8 cellular contexts compared by ENCODE assay signal in the genomic region with DNA sequence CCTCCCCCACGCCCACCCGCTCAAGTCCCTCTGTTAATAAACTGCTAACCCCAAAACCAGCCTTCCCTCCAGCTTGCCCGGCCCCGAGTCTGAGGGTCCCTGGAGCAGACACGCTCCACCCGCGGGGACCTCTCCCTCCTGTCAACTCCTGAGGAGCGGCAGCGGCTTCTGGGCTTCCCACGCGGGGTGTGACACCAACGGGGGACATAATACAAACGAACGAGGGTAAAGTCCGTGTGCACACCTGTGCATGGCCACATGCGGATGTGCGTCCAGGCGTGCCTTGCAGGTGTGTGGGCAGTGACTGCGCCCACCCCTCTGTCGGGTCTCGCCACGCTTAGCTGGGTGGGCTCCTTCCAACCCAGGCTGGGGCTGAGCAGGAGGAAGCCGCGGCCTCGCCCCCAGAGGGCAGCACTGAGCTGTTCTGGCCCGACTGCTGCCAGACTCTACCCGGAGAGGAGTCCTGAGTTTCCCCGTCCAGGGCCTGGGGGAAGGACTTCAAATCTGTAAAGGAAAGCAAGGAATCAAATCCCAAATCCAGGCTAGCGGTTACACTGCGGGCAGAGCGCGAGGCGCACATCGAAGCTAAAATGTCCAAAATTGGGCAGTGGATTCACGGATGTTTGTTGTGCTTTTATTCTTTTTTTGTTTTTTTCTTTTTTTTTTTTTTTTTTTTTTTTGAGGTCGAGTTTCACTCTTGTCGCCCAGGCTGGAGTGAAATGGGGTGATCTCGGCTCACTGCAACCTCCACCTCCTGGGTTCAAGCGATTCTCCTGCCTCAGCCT. TPM values are rescaled to one million over a fixed set of nuclear protein-coding genes. Genes with fewer than 3 reads are reported as not detected.
A peak's percentile ranks its signal among the peaks of the same experiment; 100 is the strongest.
DNase-seq lines count a peak whose midpoint lies in the region; ATAC-seq, FAIRE-seq and TF ChIP-seq lines count a peak whose summit lies in the region.

No MANE protein-coding gene starts in this region.

- H4K20me1 ChIP-seq in keratinocyte (ENCODE audit: control insufficient read depth, extremely low read depth, insufficient read depth, low read length) = no peaks in the 10 kb centered on the region

- H3K4me1 Mint-ChIP-seq in central memory CD8-positive, alpha-beta T cell = no peaks in the 10 kb centered on the region

- H3K79me2 ChIP-seq in keratinocyte (ENCODE audit: control insufficient read depth, insufficient read depth, low read length) = peaks cover 3% of the 10 kb centered on the region

- peak; percentile 77 for DNase-seq in COR-L47 (lab: John Stamatoyannopoulos, UW)
- peak; percentile 68 for DNase-seq in NCI-H226
- peak; percentile 91 for DNase-seq in activated CD4-positive, CD25-positive, alpha-beta regulatory T cell treated with anti-CD3 and anti-CD28 coated beads, Interleukin-2, amount 50 U/mL, for 72 hours
- DNase-seq in central memory CD8-positive, alpha-beta T cell (ENCODE audit: low spot score in 2 of 2) = peak; percentile 73 to 86
- no peak for DNase-seq in keratinocyte (ENCODE audit: low read depth, low spot score)
- DNase-seq in stimulated activated CD4-positive, alpha-beta T cell treated with anti-CD3 and anti-CD28 coated beads, Interleukin-12 subunit alpha, Interleukin-12 subunit beta, amount 100 ng/mL, for 48 hours (ENCODE audit: low read depth in 2 of 3, low spot score in 1 of 3) = peak; percentile 67 to 82 (median 77)

- peak overlapping the region; percentile 87 for H2AFZ ChIP-seq in keratinocyte (ENCODE audit: control insufficient read depth, low read length)

- H3K27ac ChIP-seq in keratinocyte (ENCODE audit: control insufficient read depth, insufficient read depth, low read length) = peak overlapping the region; percentile 100

- H3K27me3 ChIP-seq in keratinocyte (ENCODE audit: control insufficient read depth, extremely low read depth, insufficient read depth, low read length) = no peaks in the 10 kb centered on the region

- H3K9me3 Mint-ChIP-seq in central memory CD8-positive, alpha-beta T cell = no peaks in the 10 kb centered on the region

- peak overlapping the region in 1 of 3 experiments; percentile 24 for H3K4me3 ChIP-seq in keratinocyte (ENCODE audit: control insufficient read depth in 2 of 3, extremely low read depth in 1 of 3, insufficient read depth in 2 of 3, low read depth in 1 of 3, low read length in 3 of 3)

- ATAC-seq in HG02571 (IDR thresholded peaks at IDR 0.05; ENCODE audit: unreplicated experiment) (peak; percentile 61), HG03039 (IDR thresholded peaks at IDR 0.05; ENCODE audit: unreplicated experiment) (no peak)
- peak; percentile 94 for ATAC-seq in central memory CD8-positive, alpha-beta T cell (replicated peaks; ENCODE audit: extremely low read depth, poor library complexity, severe bottlenecking)

- no peaks in the 10 kb centered on the region for H3K27me3 Mint-ChIP-seq in central memory CD8-positive, alpha-beta T cell

- H3K36me3 ChIP-seq in keratinocyte (ENCODE audit: control insufficient read depth in 2 of 2, extremely low read depth in 1 of 2, insufficient read depth in 2 of 2, low read length in 2 of 2) = no peaks in the 10 kb centered on the region

- dilution Hi-C loops in keratinocyte (cut with MboI; ENCODE audit: extremely low pct_ligation_motif_present, low sequenced_read_pairs) = no loop called here

- peak in 2 of 3 experiments; percentile 82 to 99 for TF ChIP-seq CTCF in keratinocyte (optimal IDR thresholded peaks at IDR 0.05 in 1 of 3, IDR thresholded peaks at IDR 0.05 in 1 of 3, conservative IDR thresholded peaks at IDR 0.05 in 1 of 3; ENCODE audit: extremely low read depth in 1 of 3, insufficient read depth in 2 of 3, low read length in 3 of 3)

- H3K9ac ChIP-seq in keratinocyte (ENCODE audit: control insufficient read depth, extremely low read depth, insufficient read depth, low read length) = peak overlapping the region; percentile 74

- no peaks in the 10 kb centered on the region for H3K9me1 ChIP-seq in keratinocyte (ENCODE audit: control insufficient read depth, extremely low read depth, insufficient read depth, low read length)

- peaks cover 4% of the 10 kb centered on the region for H3K36me3 Mint-ChIP-seq in central memory CD8-positive, alpha-beta T cell (ENCODE audit: insufficient read depth)

- H3K4me1 ChIP-seq in keratinocyte (ENCODE audit: control insufficient read depth, extremely low read depth, insufficient read depth, low read length) = peaks cover 68% of the 10 kb centered on the region

- peak overlapping the region; percentile 4 for H3K27ac Mint-ChIP-seq in central memory CD8-positive, alpha-beta T cell (ENCODE audit: low read depth)

- no peaks in the 10 kb centered on the region for H3K9me3 ChIP-seq in keratinocyte (ENCODE audit: control insufficient read depth, low read depth, low read length)

- H3K4me3 Mint-ChIP-seq in central memory CD8-positive, alpha-beta T cell = peak overlapping the region; percentile 74

- H3K4me2 ChIP-seq in keratinocyte (ENCODE audit: control insufficient read depth, extremely low read depth, insufficient read depth, low read depth, low read length) = peak overlapping the region; percentile 61

- FAIRE-seq in keratinocyte (lab: Jason Lieb, UNC) = peak; percentile 76

RNA-seq across cellular contexts. Expression of gene KRT17, which starts 24.2 kb away (rescaled TPM):
- polyA plus RNA-seq in keratinocyte = 6,440 to 12,579 TPM (median 8,666 TPM) in 3 replicates
- 46,546 TPM for polyA plus RNA-seq in keratinocyte (2011; ENCODE audit: low read depth)
- polyA plus RNA-seq in keratinocyte (2011; cell fraction: cytosol; rRNA removed) = 6,491 and 12,585 TPM in 2 replicates
- polyA plus RNA-seq in keratinocyte (2011; cell fraction: nucleus; rRNA removed) = 12,033 and 13,742 TPM in 2 replicates
- polyA plus RNA-seq in keratinocyte (2012; ENCODE audit: low replicate concordance) = 5,743 and 13,877 TPM in 2 replicates
- polyA minus RNA-seq in keratinocyte = 5,137 to 9,087 TPM (median 7,073 TPM) in 3 replicates
- polyA minus RNA-seq in keratinocyte (2011; cell fraction: cytosol; rRNA and poly(A)+ RNA removed) = 14,086 TPM
- 4,848 and 5,061 TPM in 2 replicates for polyA minus RNA-seq in keratinocyte (2011; cell fraction: nucleus; rRNA and poly(A)+ RNA removed)

RNA-seq across cellular contexts. Expression of gene KRT16, which starts 36.0 kb away (rescaled TPM):
- 1,163 to 4,746 TPM (median 1,851 TPM) in 3 replicates for polyA plus RNA-seq in keratinocyte
- 20,474 TPM for polyA plus RNA-seq in keratinocyte (2011; ENCODE audit: low read depth)
- 1,428 and 3,010 TPM in 2 replicates for polyA plus RNA-seq in keratinocyte (2011; cell fraction: cytosol; rRNA removed)
- polyA plus RNA-seq in keratinocyte (2011; cell fraction: nucleus; rRNA removed) = 2,522 and 2,889 TPM in 2 replicates
- 1,329 and 6,837 TPM in 2 replicates for polyA plus RNA-seq in keratinocyte (2012; ENCODE audit: low replicate concordance)
- 1,159 to 3,059 TPM (median 1,751 TPM) in 3 replicates for polyA minus RNA-seq in keratinocyte
- polyA minus RNA-seq in keratinocyte (2011; cell fraction: cytosol; rRNA and poly(A)+ RNA removed) = 3,006 TPM
- polyA minus RNA-seq in keratinocyte (2011; cell fraction: nucleus; rRNA and poly(A)+ RNA removed) = 1,076 and 1,184 TPM in 2 replicates

RNA-seq across cellular contexts. Expression of gene EIF1, which starts 40.1 kb away (rescaled TPM):
- 236 to 308 TPM (median 272 TPM) in 3 replicates for polyA plus RNA-seq in keratinocyte
- 1,255 TPM for polyA plus RNA-seq in keratinocyte (2011; ENCODE audit: low read depth)
- polyA plus RNA-seq in keratinocyte (2011; cell fraction: cytosol; rRNA removed) = 367 and 580 TPM in 2 replicates
- polyA plus RNA-seq in keratinocyte (2011; cell fraction: nucleus; rRNA removed) = 378 and 447 TPM in 2 replicates
- 695 and 2,008 TPM in 2 replicates for polyA plus RNA-seq in keratinocyte (2012; ENCODE audit: low replicate concordance)
- polyA minus RNA-seq in keratinocyte = 71.7 to 141 TPM (median 108 TPM) in 3 replicates
- 100 TPM for polyA minus RNA-seq in keratinocyte (2011; cell fraction: cytosol; rRNA and poly(A)+ RNA removed)
- polyA minus RNA-seq in keratinocyte (2011; cell fraction: nucleus; rRNA and poly(A)+ RNA removed) = 71.1 and 103 TPM in 2 replicates
